Comparison of ENCODE assay signal across 8 cellular contexts in the genomic region with DNA sequence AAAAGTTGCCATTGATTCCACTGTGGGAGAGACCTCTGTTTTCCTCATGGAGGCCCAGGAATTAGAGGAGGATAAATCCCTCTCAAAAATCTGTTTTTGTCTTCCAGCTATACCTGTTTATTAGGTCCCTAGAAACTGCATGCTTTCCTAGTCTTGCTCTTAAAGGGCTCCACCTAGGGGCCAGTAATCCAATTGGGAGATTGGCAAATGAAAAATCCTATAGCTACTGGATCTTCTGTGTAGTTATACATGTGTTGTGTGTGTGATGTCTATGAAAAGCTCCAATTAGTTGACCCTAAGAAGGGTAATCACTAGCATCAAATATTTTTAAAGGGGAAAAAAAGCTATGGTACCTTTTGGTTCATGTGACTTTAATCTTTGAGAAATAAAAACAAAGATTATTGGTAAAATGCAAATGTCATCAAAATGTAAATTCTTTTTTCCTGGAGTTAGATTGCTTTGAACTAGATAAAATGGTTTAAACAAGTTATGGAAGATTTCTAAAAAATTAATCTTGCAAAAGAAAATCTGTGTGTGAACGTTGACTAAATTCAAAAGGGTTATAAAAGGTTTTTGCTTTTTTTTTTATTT.
DNase-seq lines count a peak whose midpoint lies in the region; ATAC-seq and TF ChIP-seq lines count a peak whose summit lies in the region.

No MANE protein-coding gene starts in this region.

- CTCF ChIA-PET in CD8-positive, alpha-beta T cell (lab: Charles Lee): interaction anchor here (0.6 to 1.5 kb wide), 10 partner anchors 9 to 493 kb away, joined by 3 to 5 read pairs (median 3); no protein-coding TSS in a partner anchor

- H3K9me3 ChIP-seq in CD8-positive, alpha-beta T cell (ENCODE audit: low read length): no peaks in the 10 kb centered on the region
- no peaks in the 10 kb centered on the region for H3K9me3 ChIP-seq in smooth muscle cell (replicated peaks; ENCODE audit: low read depth)

- no peak for ATAC-seq in CD8-positive, alpha-beta T cell
- ATAC-seq in GM21367 (IDR thresholded peaks at IDR 0.05; ENCODE audit: unreplicated experiment) (no peak), GM18520 (IDR thresholded peaks at IDR 0.05; ENCODE audit: unreplicated experiment) (no peak), GM21576 (IDR thresholded peaks at IDR 0.05; ENCODE audit: unreplicated experiment) (no peak)

- H3K36me3 Mint-ChIP-seq in CD8-positive, alpha-beta T cell: no peaks in the 10 kb centered on the region
- no peaks in the 10 kb centered on the region for H3K36me3 Mint-ChIP-seq in HFFc6 (ENCODE audit: low read depth)

- H3K27ac ChIP-seq in CD8-positive, alpha-beta T cell (ENCODE audit: low read depth, low read length): no peak overlapping the region
- H3K27ac ChIP-seq in smooth muscle cell (ENCODE audit: low read depth): no peak overlapping the region

- no peaks in the 10 kb centered on the region for H3K27me3 ChIP-seq in CD8-positive, alpha-beta T cell (ENCODE audit: insufficient read depth, low read length)
- no peaks in the 10 kb centered on the region for H3K27me3 ChIP-seq in smooth muscle cell (ENCODE audit: low read depth)

- no peak overlapping the region for H3K27ac Mint-ChIP-seq in CD8-positive, alpha-beta T cell
- H3K27ac Mint-ChIP-seq in HFFc6: no peak overlapping the region; the same call in 1 of the 2 replicates

- H3K4me1 Mint-ChIP-seq in CD8-positive, alpha-beta T cell (ENCODE audit: low read depth): peaks cover 2% of the 10 kb centered on the region
- H3K4me1 Mint-ChIP-seq in HFFc6 (ENCODE audit: low read depth): peaks cover 43% of the 10 kb centered on the region

- intact Hi-C loops in CD8-positive, alpha-beta T cell (cut with DNase I, micrococcal nuclease): loop anchor here (5.0 to 10.0 kb wide), 2 partner anchors 386 to 493 kb away; partner anchors contain the start of gene TNFRSF19 (in 1 of the 2)

- no peak overlapping the region for H3K9ac ChIP-seq in smooth muscle cell (ENCODE audit: low read depth)

- H3K4me3 Mint-ChIP-seq in CD8-positive, alpha-beta T cell: no peak overlapping the region
- no peak overlapping the region for H3K4me3 Mint-ChIP-seq in HFFc6

- DNase-seq in CD8-positive, alpha-beta T cell: no peak
- DNase-seq in HFFc6 (peak; percentile 53), RKO (ENCODE audit: low spot score) (peak; percentile 59), fibroblast of pulmonary artery (ENCODE audit: low read depth) (peak; percentile 66), smooth muscle cell (lab: John Stamatoyannopoulos, UW; ENCODE audit: unreplicated experiment) (no peak)

- H3K4me2 ChIP-seq in smooth muscle cell: no peak overlapping the region

- H3K4me3 ChIP-seq in CD8-positive, alpha-beta T cell (ENCODE audit: low read depth, low read length): no peak overlapping the region
- H3K4me3 ChIP-seq in fibroblast of pulmonary artery (replicated peaks; ENCODE audit: low read depth, low read length) (no peak overlapping the region), smooth muscle cell (no peak overlapping the region)

- no peaks in the 10 kb centered on the region for H3K36me3 ChIP-seq in CD8-positive, alpha-beta T cell (ENCODE audit: insufficient read depth, low read length)
- H3K36me3 ChIP-seq in smooth muscle cell (ENCODE audit: low read depth): no peaks in the 10 kb centered on the region

- POLR2A ChIA-PET in CD8-positive, alpha-beta T cell (lab: Charles Lee): no interaction called here

- 86% methylated on average over 1 of the region's 1 CpG for WGBS in smooth muscle cell (ENCODE audit: low lambda C conversion rate)

- no peaks in the 10 kb centered on the region for H3K27me3 Mint-ChIP-seq in CD8-positive, alpha-beta T cell (ENCODE audit: low read depth)
- H3K27me3 Mint-ChIP-seq in HFFc6 (ENCODE audit: insufficient read depth): peaks cover 4% of the 10 kb centered on the region

- H3K79me2 ChIP-seq in smooth muscle cell (ENCODE audit: low read depth): no peaks in the 10 kb centered on the region

- no peaks in the 10 kb centered on the region for H3K9me3 Mint-ChIP-seq in CD8-positive, alpha-beta T cell
- H3K9me3 Mint-ChIP-seq in HFFc6: no peaks in the 10 kb centered on the region

- no peaks in the 10 kb centered on the region for H3F3A ChIP-seq in smooth muscle cell (ENCODE audit: low read depth)

- H2AFZ ChIP-seq in smooth muscle cell (ENCODE audit: low read depth): no peak overlapping the region

- no peaks in the 10 kb centered on the region for H4K20me1 ChIP-seq in smooth muscle cell (ENCODE audit: low read depth)

- no peaks in the 10 kb centered on the region for H3K4me1 ChIP-seq in CD8-positive, alpha-beta T cell (ENCODE audit: insufficient read depth, low read length)
- no peaks in the 10 kb centered on the region for H3K4me1 ChIP-seq in smooth muscle cell (ENCODE audit: low read depth)

- TF ChIP-seq CTCF in CD8-positive, alpha-beta T cell (IDR thresholded peaks at IDR 0.05): peak; percentile 54
- TF ChIP-seq CTCF in HFFc6 (IDR thresholded peaks at IDR 0.05) (peak; percentile 84), fibroblast of pulmonary artery (IDR thresholded peaks at IDR 0.05; ENCODE audit: low read length, missing control alignments) (peak; percentile 94), smooth muscle cell (IDR thresholded peaks at IDR 0.05; ENCODE audit: borderline replicate concordance, insufficient read depth, poor library complexity, severe bottlenecking) (peak; percentile 63)

Comparison
In these comparisons a context has a peak if more than half of its experiments do, and no peak if none do; other contexts are left out.
1. DNase-seq: peak in HFFc6 (single experiment), RKO (single experiment) and fibroblast of pulmonary artery (single experiment); none in CD8-positive, alpha-beta T cell (0 of 7) and smooth muscle cell (single experiment).
2. Peak in every context shown above with its lines, with median percentiles within 50 percentile points of each other: CTCF ChIP-seq.